27 cellular contexts compared by ENCODE assay signal in genomic region chr12:118763239-118763638, GRCh38.
"Had no signal": no experiment of that assay in that cellular context is flagged by ENCODE, and none has a peak within 500 bp of the region (broad histone marks: within the 10 kb centered on the region; RNA-seq: fewer than 3 reads in every experiment).

No MANE protein-coding gene starts in this region.

- H3K36me3 Mint-ChIP-seq: activated naive CD4-positive, alpha-beta T cell treated with anti-CD3 and anti-CD28 coated beads, Interleukin-2, amount 50 U/mL, for 24 hours; activated naive CD8-positive, alpha-beta T cell treated with anti-CD3 and anti-CD28 coated beads for 36 hours had no signal

- H3K36me3 ChIP-seq: adrenal gland, heart left ventricle, WERI-Rb-1 had no signal

- H3K27me3 Mint-ChIP-seq: activated B cell treated with CpG ODN at 0.5 μM for 24 hours; activated CD8-positive, alpha-beta T cell treated with anti-CD3 and anti-CD28 coated beads for 36 hours; activated naive CD4-positive, alpha-beta T cell treated with anti-CD3 and anti-CD28 coated beads, Interleukin-2, amount 50 U/mL, for 24 hours; activated naive CD8-positive, alpha-beta T cell treated with anti-CD3 and anti-CD28 coated beads for 36 hours; activated naive CD8-positive, alpha-beta T cell treated with anti-CD3 and anti-CD28 coated beads, Interleukin-2, amount 50 U/mL, for 24 hours; activated T-helper 17 cell treated with anti-CD3 and anti-CD28 coated beads, Interleukin-2, amount 50 U/mL, for 72 hours; T-helper 17 cell had no signal

- H3K4me1 Mint-ChIP-seq: activated B cell treated with CpG ODN at 0.5 μM for 24 hours; activated naive CD4-positive, alpha-beta T cell treated with anti-CD3 and anti-CD28 coated beads, Interleukin-2, amount 50 U/mL, for 24 hours; activated naive CD8-positive, alpha-beta T cell treated with anti-CD3 and anti-CD28 coated beads for 36 hours; activated naive CD8-positive, alpha-beta T cell treated with anti-CD3 and anti-CD28 coated beads, Interleukin-2, amount 50 U/mL, for 24 hours; activated T-helper 17 cell treated with anti-CD3 and anti-CD28 coated beads, Interleukin-2, amount 50 U/mL, for 72 hours; T-helper 17 cell had no signal

- DNase-seq: activated B cell treated with CpG ODN at 0.5 μM for 24 hours; activated CD4-positive, alpha-beta T cell treated with anti-CD3 and anti-CD28 coated beads for 48 hours; activated CD4-positive, alpha-beta T cell treated with anti-CD3 and anti-CD28 coated beads, Interleukin-2, amount 50 U/mL, for 1 hour; activated CD4-positive, alpha-beta T cell treated with anti-CD3 and anti-CD28 coated beads, Interleukin-2, amount 50 U/mL, for 48 hours; activated CD8-positive, alpha-beta memory T cell treated with anti-CD3 and anti-CD28 coated beads for 24 hours; activated CD8-positive, alpha-beta T cell treated with anti-CD3 and anti-CD28 coated beads for 36 hours; activated effector memory CD4-positive, alpha-beta T cell treated with Interleukin-2 at 50 U/mL for 16 hours; activated gamma-delta T cell treated with Interleukin-2 at 50 U/mL for 16 hours; activated naive CD4-positive, alpha-beta T cell treated with Interleukin-2 at 50 U/mL for 16 hours; activated naive CD8-positive, alpha-beta T cell treated with anti-CD3 and anti-CD28 coated beads for 36 hours; activated naive CD8-positive, alpha-beta T cell treated with anti-CD3 and anti-CD28 coated beads, Interleukin-2, amount 50 U/mL, for 24 hours; activated T-cell treated with anti-CD3 and anti-CD28 coated beads, Interleukin-2, amount 50 U/mL, for 4 hours; adrenal gland; aorta; body of pancreas; cortex of kidney; effector CD8-positive, alpha-beta T cell; foreskin fibroblast; heart left ventricle; T-helper 17 cell; T1000; WERI-Rb-1 had no signal

- ATAC-seq: activated CD4-positive, CD25-positive, alpha-beta regulatory T cell treated with anti-CD3 and anti-CD28 coated beads, Interleukin-2, amount 50 U/mL, for 24 hours; activated CD8-positive, alpha-beta T cell treated with anti-CD3 and anti-CD28 coated beads for 36 hours; activated naive CD8-positive, alpha-beta T cell treated with anti-CD3 and anti-CD28 coated beads, Interleukin-2, amount 50 U/mL, for 24 hours; activated T-cell treated with anti-CD3 and anti-CD28 coated beads, Interleukin-2, amount 50 U/mL, for 4 hours; activated T-helper 17 cell treated with anti-CD3 and anti-CD28 coated beads, Interleukin-2, amount 50 U/mL, for 72 hours; body of pancreas; esophagus mucosa; heart left ventricle; T-helper 17 cell had no signal

- H3K9me3 ChIP-seq: adrenal gland, body of pancreas, heart left ventricle had no signal

- H3K27ac Mint-ChIP-seq: activated B cell treated with CpG ODN at 0.5 μM for 24 hours; activated CD8-positive, alpha-beta T cell treated with anti-CD3 and anti-CD28 coated beads for 36 hours; activated naive CD4-positive, alpha-beta T cell treated with anti-CD3 and anti-CD28 coated beads, Interleukin-2, amount 50 U/mL, for 24 hours; activated naive CD8-positive, alpha-beta T cell treated with anti-CD3 and anti-CD28 coated beads for 36 hours; activated naive CD8-positive, alpha-beta T cell treated with anti-CD3 and anti-CD28 coated beads, Interleukin-2, amount 50 U/mL, for 24 hours; activated T-helper 17 cell treated with anti-CD3 and anti-CD28 coated beads, Interleukin-2, amount 50 U/mL, for 72 hours; T-helper 17 cell; T-helper 2 cell treated with Interferon-gamma antibody and Interleukin-4, amounts not matched to agents 5 μg/mL and 100 μg/mL, for 36 hours had no signal

- H3K4me3 ChIP-seq: adrenal gland, body of pancreas, heart left ventricle had no signal

- H3K27ac ChIP-seq: adrenal gland, body of pancreas, heart left ventricle, WERI-Rb-1 had no signal

- H3K9me3 Mint-ChIP-seq: activated naive CD4-positive, alpha-beta T cell treated with anti-CD3 and anti-CD28 coated beads, Interleukin-2, amount 50 U/mL, for 24 hours; T-helper 2 cell treated with Interferon-gamma antibody and Interleukin-4, amounts not matched to agents 5 μg/mL and 100 μg/mL, for 36 hours had no signal

- H3K27me3 ChIP-seq: adrenal gland, body of pancreas had no signal

- H3K4me1 ChIP-seq: adrenal gland, body of pancreas, heart left ventricle had no signal

- H3K4me3 Mint-ChIP-seq: activated B cell treated with CpG ODN at 0.5 μM for 24 hours; activated CD8-positive, alpha-beta T cell treated with anti-CD3 and anti-CD28 coated beads for 36 hours; activated naive CD4-positive, alpha-beta T cell treated with anti-CD3 and anti-CD28 coated beads, Interleukin-2, amount 50 U/mL, for 24 hours; activated naive CD8-positive, alpha-beta T cell treated with anti-CD3 and anti-CD28 coated beads for 36 hours; activated naive CD8-positive, alpha-beta T cell treated with anti-CD3 and anti-CD28 coated beads, Interleukin-2, amount 50 U/mL, for 24 hours; activated T-cell treated with anti-CD3 and anti-CD28 coated beads, Interleukin-2, amount 50 U/mL, for 4 hours; activated T-helper 17 cell treated with anti-CD3 and anti-CD28 coated beads, Interleukin-2, amount 50 U/mL, for 72 hours; T-helper 17 cell; T-helper 2 cell treated with Interferon-gamma antibody and Interleukin-4, amounts not matched to agents 5 μg/mL and 100 μg/mL, for 36 hours had no signal
